Comparison of ENCODE assay signal across 24 cellular contexts in genomic region chr2:101545940-101546339, GRCh38.
"Had no signal": no experiment of that assay in that cellular context is flagged by ENCODE, and none has a peak within 500 bp of the region (broad histone marks: within the 10 kb centered on the region; RNA-seq: fewer than 3 reads in every experiment).

No MANE protein-coding gene starts in this region.

- H3K27ac ChIP-seq: epithelial cell of prostate, esophagus squamous epithelium, lower lobe of right lung, spleen, testis, transverse colon had no signal

- H3K9me3 ChIP-seq: esophagus squamous epithelium, lower lobe of right lung, mucosa of descending colon, testis, transverse colon had no signal

- ATAC-seq: activated CD8-positive, alpha-beta memory T cell treated with anti-CD3 and anti-CD28 coated beads, Interleukin-2, amount 10 ng/mL, durations not matched to agents 7 days and 5 days; activated CD8-positive, alpha-beta T cell treated with anti-CD3 and anti-CD28 coated beads, Interleukin-2, amount 10 ng/mL, durations not matched to agents 7 days and 5 days; left lobe of liver; mucosa of descending colon; natural killer cell treated with Interleukin-12 subunit alpha and Interleukin-12 subunit beta and Interleukin-15 and Interleukin-18, amount 100 ng/mL, for 72 hours; right cardiac atrium; WTC11 had no signal

- H3K36me3 Mint-ChIP-seq: activated CD8-positive, alpha-beta memory T cell treated with anti-CD3 and anti-CD28 coated beads, Interleukin-2, amount 10 ng/mL, durations not matched to agents 7 days and 5 days; WTC11 had no signal

- FAIRE-seq: bronchial epithelial cell, frontal cortex had no signal

- H3K4me3 ChIP-seq: esophagus squamous epithelium, lower lobe of right lung, mucosa of descending colon, spleen, testis, transverse colon had no signal

- H3K36me3 ChIP-seq: esophagus squamous epithelium, lower lobe of right lung, spleen, transverse colon had no signal

- H3K27me3 Mint-ChIP-seq: activated naive CD4-positive, alpha-beta T cell treated with anti-CD3 and anti-CD28 coated beads, Interleukin-2, amount 50 U/mL, for 24 hours had no signal

- H3K27ac Mint-ChIP-seq: activated CD8-positive, alpha-beta memory T cell treated with anti-CD3 and anti-CD28 coated beads, Interleukin-2, amount 10 ng/mL, durations not matched to agents 7 days and 5 days; activated CD8-positive, alpha-beta T cell treated with anti-CD3 and anti-CD28 coated beads, Interleukin-2, amount 10 ng/mL, durations not matched to agents 7 days and 5 days; activated naive CD4-positive, alpha-beta T cell treated with anti-CD3 and anti-CD28 coated beads, Interleukin-2, amount 50 U/mL, for 24 hours; activated naive CD8-positive, alpha-beta T cell treated with anti-CD3 and anti-CD28 coated beads, Interleukin-2, amount 50 U/mL, for 24 hours; activated T-helper 2 cell treated with anti-CD3 and anti-CD28 coated beads, Interferon-gamma antibody, Interleukin-2, Interleukin-4, amounts not matched to agents 10 μg/mL and 5 μg/mL and 100 μg/mL, durations not matched to agents 14 hours and 24 hours and 36 hours; dendritic cell treated with granulocyte-macrophage colony-stimulating factor and Interleukin-4, amounts not matched to agents 40 ng/mL and 50 ng/mL, for 4 days; natural killer cell treated with Interleukin-12 subunit alpha and Interleukin-12 subunit beta and Interleukin-15 and Interleukin-18, amount 100 ng/mL, for 72 hours; WTC11 had no signal

- DNase-seq: activated CD8-positive, alpha-beta memory T cell treated with anti-CD3 and anti-CD28 coated beads, Interleukin-2, amount 10 ng/mL, durations not matched to agents 7 days and 5 days; activated CD8-positive, alpha-beta T cell treated with anti-CD3 and anti-CD28 coated beads, Interleukin-2, amount 10 ng/mL, durations not matched to agents 7 days and 5 days; activated naive CD8-positive, alpha-beta T cell treated with anti-CD3 and anti-CD28 coated beads, Interleukin-2, amount 50 U/mL, for 24 hours; activated T-cell treated with anti-CD3 and anti-CD28 coated beads, Interleukin-2, amount 50 U/mL, for 48 hours; esophagus squamous epithelium; kidney glomerular epithelial cell; lower lobe of right lung; mucosa of descending colon; posterior cingulate gyrus; right cardiac atrium; spleen; stimulated activated naive CD4-positive, alpha-beta T cell; testis; transverse colon had no signal

- H3K9me3 Mint-ChIP-seq: activated naive CD4-positive, alpha-beta T cell treated with anti-CD3 and anti-CD28 coated beads, Interleukin-2, amount 50 U/mL, for 24 hours; central memory CD8-positive, alpha-beta T cell; natural killer cell treated with Interleukin-12 subunit alpha and Interleukin-12 subunit beta and Interleukin-15 and Interleukin-18, amount 100 ng/mL, for 72 hours had no signal

- H3K27me3 ChIP-seq: esophagus squamous epithelium, spleen, testis, transverse colon had no signal

- H3K4me3 Mint-ChIP-seq: activated CD8-positive, alpha-beta memory T cell treated with anti-CD3 and anti-CD28 coated beads, Interleukin-2, amount 10 ng/mL, durations not matched to agents 7 days and 5 days; activated CD8-positive, alpha-beta T cell treated with anti-CD3 and anti-CD28 coated beads, Interleukin-2, amount 10 ng/mL, durations not matched to agents 7 days and 5 days; activated naive CD4-positive, alpha-beta T cell treated with anti-CD3 and anti-CD28 coated beads, Interleukin-2, amount 50 U/mL, for 24 hours; activated naive CD8-positive, alpha-beta T cell treated with anti-CD3 and anti-CD28 coated beads, Interleukin-2, amount 50 U/mL, for 24 hours; central memory CD8-positive, alpha-beta T cell; dendritic cell treated with granulocyte-macrophage colony-stimulating factor and Interleukin-4, amounts not matched to agents 40 ng/mL and 50 ng/mL, for 4 days; natural killer cell treated with Interleukin-12 subunit alpha and Interleukin-12 subunit beta and Interleukin-15 and Interleukin-18, amount 100 ng/mL, for 72 hours; WTC11 had no signal

- H3K4me1 Mint-ChIP-seq: central memory CD8-positive, alpha-beta T cell had no signal

- H3K4me1 ChIP-seq: esophagus squamous epithelium, lower lobe of right lung, spleen, testis, transverse colon had no signal
